ENCODE assay signal across 28 cellular contexts in the genomic region with DNA sequence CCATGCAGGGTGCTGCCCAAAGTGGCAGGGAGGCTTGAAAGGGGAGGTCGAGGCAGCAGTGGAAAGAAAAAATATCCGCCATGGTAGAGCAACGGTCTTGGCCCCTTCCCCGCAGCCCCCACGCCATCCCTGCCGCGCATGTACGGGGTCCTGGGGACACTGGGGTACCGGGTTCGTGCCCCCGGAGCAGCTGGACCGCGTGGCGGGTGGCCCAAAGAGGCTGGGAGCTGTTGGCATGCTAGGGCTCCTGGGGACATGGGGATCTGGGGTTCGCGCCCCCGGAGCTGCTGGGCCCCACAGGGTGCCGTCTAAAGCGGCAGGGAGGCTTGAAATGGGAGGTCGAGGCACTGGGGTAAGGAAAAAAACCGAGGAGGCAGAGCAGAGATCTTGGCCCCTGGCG.
"Had no signal": no experiment of that assay in that cellular context is flagged by ENCODE, and none has a peak within 500 bp of the region (broad histone marks: within the 10 kb centered on the region; RNA-seq: fewer than 3 reads in every experiment).

No MANE protein-coding gene starts in this region.

- H3K4me1 Mint-ChIP-seq: stimulated activated memory B cell treated with anti-CD40 and anti-IgM and Interleukin-4, amounts not matched to agents 10 μg/mL and 1 μg/mL and 100 μg/mL, for 72 hours; stimulated activated naive B cell treated with anti-CD40 and anti-IgM and Interleukin-4, amounts not matched to agents 10 μg/mL and 1 μg/mL and 100 μg/mL, for 72 hours; stimulated activated naive CD8-positive, alpha-beta T cell treated with anti-CD3 and anti-CD28 coated beads, Interleukin-15, amount 100 ng/mL, for 72 hours had no signal

- H3K27me3 Mint-ChIP-seq: stimulated activated naive B cell treated with anti-CD40 and anti-IgM and Interleukin-4, amounts not matched to agents 10 μg/mL and 1 μg/mL and 100 μg/mL, for 72 hours; stimulated activated naive CD8-positive, alpha-beta T cell treated with anti-CD3 and anti-CD28 coated beads, Interleukin-15, amount 100 ng/mL, for 72 hours; stimulated activated naive CD8-positive, alpha-beta T cell treated with anti-CD3 and anti-CD28 coated beads, Interleukin-15, Interleukin-2, amounts not matched to agents 100 ng/mL and 50 ng/mL, for 24 hours; type B pancreatic cell had no signal

- H3K4me3 Mint-ChIP-seq: stimulated activated effector memory CD8-positive, alpha-beta T cell treated with anti-CD3 and anti-CD28 coated beads, Interleukin-12 subunit alpha, Interleukin-12 subunit beta, amount 100 ng/mL, for 72 hours; stimulated activated memory B cell treated with anti-CD40 and anti-IgM and Interleukin-4, amounts not matched to agents 10 μg/mL and 1 μg/mL and 100 μg/mL, for 72 hours; stimulated activated naive B cell treated with anti-CD40 and anti-IgM and Interleukin-4, amounts not matched to agents 10 μg/mL and 1 μg/mL and 100 μg/mL, for 72 hours; stimulated activated naive CD8-positive, alpha-beta T cell treated with anti-CD3 and anti-CD28 coated beads, Interleukin-15, amount 100 ng/mL, for 72 hours; stimulated activated naive CD8-positive, alpha-beta T cell treated with anti-CD3 and anti-CD28 coated beads, Interleukin-15, Interleukin-2, amounts not matched to agents 100 ng/mL and 50 ng/mL, for 24 hours; type B pancreatic cell had no signal

- H3K9me3 ChIP-seq: testis, thoracic aorta, thyroid gland, upper lobe of right lung, vagina had no signal

- H3K27ac ChIP-seq: stomach, suprapubic skin, testis, thoracic aorta, thyroid gland, tibial artery, tibial nerve, transverse colon, upper lobe of left lung, upper lobe of right lung, uterus, vagina had no signal

- H3K9me3 Mint-ChIP-seq: stimulated activated effector memory CD8-positive, alpha-beta T cell treated with anti-CD3 and anti-CD28 coated beads, Interleukin-12 subunit alpha, Interleukin-12 subunit beta, amount 100 ng/mL, for 72 hours; stimulated activated naive CD8-positive, alpha-beta T cell treated with anti-CD3 and anti-CD28 coated beads, Interleukin-15, Interleukin-2, amounts not matched to agents 100 ng/mL and 50 ng/mL, for 24 hours; type B pancreatic cell had no signal

- H3K36me3 Mint-ChIP-seq: stimulated activated memory B cell treated with anti-CD40 and anti-IgM and Interleukin-4, amounts not matched to agents 10 μg/mL and 1 μg/mL and 100 μg/mL, for 72 hours; type B pancreatic cell had no signal

- H3K4me3 ChIP-seq: stomach, suprapubic skin, testis, thoracic aorta, thyroid gland, tibial artery, tibial nerve, transverse colon, upper lobe of left lung, upper lobe of right lung, uterus, vagina had no signal

- H3K27ac Mint-ChIP-seq: stimulated activated effector memory CD8-positive, alpha-beta T cell treated with anti-CD3 and anti-CD28 coated beads, Interleukin-12 subunit alpha, Interleukin-12 subunit beta, amount 100 ng/mL, for 72 hours; stimulated activated memory B cell treated with anti-CD40 and anti-IgM and Interleukin-4, amounts not matched to agents 10 μg/mL and 1 μg/mL and 100 μg/mL, for 72 hours; stimulated activated naive B cell treated with anti-CD40 and anti-IgM and Interleukin-4, amounts not matched to agents 10 μg/mL and 1 μg/mL and 100 μg/mL, for 72 hours; stimulated activated naive CD8-positive, alpha-beta T cell treated with anti-CD3 and anti-CD28 coated beads, Interleukin-15, amount 100 ng/mL, for 72 hours; stimulated activated naive CD8-positive, alpha-beta T cell treated with anti-CD3 and anti-CD28 coated beads, Interleukin-15, Interleukin-2, amounts not matched to agents 100 ng/mL and 50 ng/mL, for 24 hours; type B pancreatic cell had no signal

- H3K4me1 ChIP-seq: stomach, suprapubic skin, testis, thyroid gland, tibial artery, tibial nerve, transverse colon, upper lobe of left lung, upper lobe of right lung, uterus, vagina had no signal

- H3K27me3 ChIP-seq: suprapubic skin, testis, thyroid gland, tibial nerve, transverse colon, upper lobe of left lung, uterus, vagina had no signal

- DNase-seq: stimulated activated CD4-positive, alpha-beta T cell treated with anti-CD3 and anti-CD28 coated beads, Interleukin-2, amount 100 ng/mL, for 48 hours; stimulated activated CD4-positive, alpha-beta T cell treated with anti-CD3 and anti-CD28 coated beads, Interleukin-4, amount 100 ng/mL, for 1 hour; stimulated activated CD4-positive, alpha-beta T cell treated with anti-CD3 and anti-CD28 coated beads, Interleukin-4, amount 100 ng/mL, for 24 hours; stimulated activated CD4-positive, alpha-beta T cell treated with anti-CD3 and anti-CD28 coated beads, Interleukin-4, amount 100 ng/mL, for 4 hours; stimulated activated CD8-positive, alpha-beta memory T cell treated with anti-CD3 and anti-CD28 coated beads, Interleukin-4, amount 100 ng/mL, for 48 hours; stimulated activated naive B cell treated with anti-CD40 and anti-IgM and Interleukin-4, amounts not matched to agents 10 μg/mL and 1 μg/mL and 100 μg/mL, for 72 hours; stimulated activated naive CD4-positive, alpha-beta T cell; stimulated activated naive CD4-positive, alpha-beta T cell treated with Interleukin-2 at 50 U/mL for 16 hours; stimulated activated naive CD8-positive, alpha-beta T cell treated with anti-CD3 and anti-CD28 coated beads, Interleukin-15, amount 100 ng/mL, for 72 hours; stimulated activated naive CD8-positive, alpha-beta T cell treated with anti-CD3 and anti-CD28 coated beads, Interleukin-15, Interleukin-2, amounts not matched to agents 100 U/mL and 50 U/mL, for 24 hours; stomach; substantia nigra; testis; thyroid gland; tibial artery; transverse colon; trophoblast cell; upper lobe of left lung; upper lobe of right lung; uterus had no signal

- H3K36me3 ChIP-seq: stomach, suprapubic skin, thoracic aorta, thyroid gland, tibial artery, tibial nerve, transverse colon, upper lobe of left lung, upper lobe of right lung, uterus, vagina had no signal
